Comparison of ENCODE assay signal across 1 cellular context in the genomic region with DNA sequence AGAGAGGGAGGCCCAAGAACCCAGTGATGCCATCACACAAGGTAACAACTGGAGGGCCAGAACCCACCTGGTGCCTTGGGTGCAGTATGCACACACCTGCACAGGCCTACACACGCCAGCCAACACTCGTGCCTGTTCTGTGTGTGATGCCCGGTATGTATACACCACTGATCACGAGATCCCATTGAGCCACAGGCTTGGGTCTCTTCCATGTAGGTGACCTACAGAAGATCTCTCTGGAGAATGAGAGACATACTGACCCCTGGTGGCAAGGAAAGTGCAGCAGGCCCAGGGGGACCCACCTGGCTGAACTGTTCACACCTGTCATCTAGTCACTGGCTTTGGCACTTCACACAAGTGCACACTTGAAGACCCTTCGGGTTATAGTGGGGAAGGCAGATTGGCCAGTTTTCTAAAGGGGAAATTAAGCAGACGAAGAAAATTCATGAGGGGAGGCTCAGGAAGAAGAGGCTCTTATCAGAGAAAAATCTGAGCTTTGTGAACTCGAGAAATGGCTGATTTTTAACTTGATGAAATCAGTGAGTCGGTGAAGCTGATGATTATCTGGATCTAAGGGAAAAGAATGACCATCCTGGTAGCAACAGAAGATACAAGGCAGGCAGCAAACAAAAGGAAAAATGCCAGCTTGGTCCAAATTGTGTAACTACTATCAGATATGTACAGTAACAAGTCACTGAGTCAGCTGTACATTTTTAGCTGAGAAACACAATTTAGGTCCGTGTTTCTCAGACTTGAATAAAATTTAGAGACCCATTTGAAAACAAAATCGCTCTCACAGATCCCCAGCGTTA.
A peak's percentile ranks its signal among the peaks of the same experiment; 100 is the strongest.
TF ChIP-seq lines count a peak whose summit lies in the region.

No MANE protein-coding gene starts in this region.

TF ChIP-seq in HepG2, 621 proteins besides CTCF, POLR2A, EP300 and RAD21 (continued from another document):
- 0 out of 2 replicates have a peak, but pooled peaks have one; percentile 16 for TF ChIP-seq FOXA3 (CRISPR knock-in tag; IDR thresholded peaks at IDR 0.05)
- TF ChIP-seq, protein P1, sequence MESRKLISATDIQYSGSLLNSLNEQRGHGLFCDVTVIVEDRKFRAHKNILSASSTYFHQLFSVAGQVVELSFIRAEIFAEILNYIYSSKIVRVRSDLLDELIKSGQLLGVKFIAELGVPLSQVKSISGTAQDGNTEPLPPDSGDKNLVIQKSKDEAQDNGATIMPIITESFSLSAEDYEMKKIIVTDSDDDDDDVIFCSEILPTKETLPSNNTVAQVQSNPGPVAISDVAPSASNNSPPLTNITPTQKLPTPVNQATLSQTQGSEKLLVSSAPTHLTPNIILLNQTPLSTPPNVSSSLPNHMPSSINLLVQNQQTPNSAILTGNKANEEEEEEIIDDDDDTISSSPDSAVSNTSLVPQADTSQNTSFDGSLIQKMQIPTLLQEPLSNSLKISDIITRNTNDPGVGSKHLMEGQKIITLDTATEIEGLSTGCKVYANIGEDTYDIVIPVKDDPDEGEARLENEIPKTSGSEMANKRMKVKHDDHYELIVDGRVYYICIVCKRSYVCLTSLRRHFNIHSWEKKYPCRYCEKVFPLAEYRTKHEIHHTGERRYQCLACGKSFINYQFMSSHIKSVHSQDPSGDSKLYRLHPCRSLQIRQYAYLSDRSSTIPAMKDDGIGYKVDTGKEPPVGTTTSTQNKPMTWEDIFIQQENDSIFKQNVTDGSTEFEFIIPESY (CRISPR knock-in tag; IDR thresholded peaks at IDR 0.05) = peak; percentile 62; the same call in 1 of the 2 replicates
- no peak for TF ChIP-seq SOX13 (IDR thresholded peaks at IDR 0.05)
- peak in 1 of 2 experiments; percentile 6; a peak in 1 of 4 replicates for TF ChIP-seq SOX13 (CRISPR knock-in tag; conservative IDR thresholded peaks at IDR 0.05 in 1 of 2, IDR thresholded peaks at IDR 0.05 in 1 of 2)
- TF ChIP-seq BRCA1 (CRISPR knock-in tag; IDR thresholded peaks at IDR 0.05) = no peak
- TF ChIP-seq HIVEP1 (CRISPR knock-in tag; IDR thresholded peaks at IDR 0.05) = no peak
- TF ChIP-seq, protein P2, sequence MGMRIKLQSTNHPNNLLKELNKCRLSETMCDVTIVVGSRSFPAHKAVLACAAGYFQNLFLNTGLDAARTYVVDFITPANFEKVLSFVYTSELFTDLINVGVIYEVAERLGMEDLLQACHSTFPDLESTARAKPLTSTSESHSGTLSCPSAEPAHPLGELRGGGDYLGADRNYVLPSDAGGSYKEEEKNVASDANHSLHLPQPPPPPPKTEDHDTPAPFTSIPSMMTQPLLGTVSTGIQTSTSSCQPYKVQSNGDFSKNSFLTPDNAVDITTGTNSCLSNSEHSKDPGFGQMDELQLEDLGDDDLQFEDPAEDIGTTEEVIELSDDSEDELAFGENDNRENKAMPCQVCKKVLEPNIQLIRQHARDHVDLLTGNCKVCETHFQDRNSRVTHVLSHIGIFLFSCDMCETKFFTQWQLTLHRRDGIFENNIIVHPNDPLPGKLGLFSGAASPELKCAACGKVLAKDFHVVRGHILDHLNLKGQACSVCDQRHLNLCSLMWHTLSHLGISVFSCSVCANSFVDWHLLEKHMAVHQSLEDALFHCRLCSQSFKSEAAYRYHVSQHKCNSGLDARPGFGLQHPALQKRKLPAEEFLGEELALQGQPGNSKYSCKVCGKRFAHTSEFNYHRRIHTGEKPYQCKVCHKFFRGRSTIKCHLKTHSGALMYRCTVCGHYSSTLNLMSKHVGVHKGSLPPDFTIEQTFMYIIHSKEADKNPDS (CRISPR knock-in tag; IDR thresholded peaks at IDR 0.05) = no peak
- no peak for TF ChIP-seq ZKSCAN8 (CRISPR knock-in tag; IDR thresholded peaks at IDR 0.05; ENCODE audit: borderline replicate concordance)
- 0 out of 2 replicates have a peak, but pooled peaks have one; percentile 30 for TF ChIP-seq ZNF263 (CRISPR knock-in tag; IDR thresholded peaks at IDR 0.05)
- peak; percentile 69; the same call in 1 of the 2 replicates for TF ChIP-seq ZNF891 (CRISPR knock-in tag; IDR thresholded peaks at IDR 0.05)
- TF ChIP-seq, protein P3, sequence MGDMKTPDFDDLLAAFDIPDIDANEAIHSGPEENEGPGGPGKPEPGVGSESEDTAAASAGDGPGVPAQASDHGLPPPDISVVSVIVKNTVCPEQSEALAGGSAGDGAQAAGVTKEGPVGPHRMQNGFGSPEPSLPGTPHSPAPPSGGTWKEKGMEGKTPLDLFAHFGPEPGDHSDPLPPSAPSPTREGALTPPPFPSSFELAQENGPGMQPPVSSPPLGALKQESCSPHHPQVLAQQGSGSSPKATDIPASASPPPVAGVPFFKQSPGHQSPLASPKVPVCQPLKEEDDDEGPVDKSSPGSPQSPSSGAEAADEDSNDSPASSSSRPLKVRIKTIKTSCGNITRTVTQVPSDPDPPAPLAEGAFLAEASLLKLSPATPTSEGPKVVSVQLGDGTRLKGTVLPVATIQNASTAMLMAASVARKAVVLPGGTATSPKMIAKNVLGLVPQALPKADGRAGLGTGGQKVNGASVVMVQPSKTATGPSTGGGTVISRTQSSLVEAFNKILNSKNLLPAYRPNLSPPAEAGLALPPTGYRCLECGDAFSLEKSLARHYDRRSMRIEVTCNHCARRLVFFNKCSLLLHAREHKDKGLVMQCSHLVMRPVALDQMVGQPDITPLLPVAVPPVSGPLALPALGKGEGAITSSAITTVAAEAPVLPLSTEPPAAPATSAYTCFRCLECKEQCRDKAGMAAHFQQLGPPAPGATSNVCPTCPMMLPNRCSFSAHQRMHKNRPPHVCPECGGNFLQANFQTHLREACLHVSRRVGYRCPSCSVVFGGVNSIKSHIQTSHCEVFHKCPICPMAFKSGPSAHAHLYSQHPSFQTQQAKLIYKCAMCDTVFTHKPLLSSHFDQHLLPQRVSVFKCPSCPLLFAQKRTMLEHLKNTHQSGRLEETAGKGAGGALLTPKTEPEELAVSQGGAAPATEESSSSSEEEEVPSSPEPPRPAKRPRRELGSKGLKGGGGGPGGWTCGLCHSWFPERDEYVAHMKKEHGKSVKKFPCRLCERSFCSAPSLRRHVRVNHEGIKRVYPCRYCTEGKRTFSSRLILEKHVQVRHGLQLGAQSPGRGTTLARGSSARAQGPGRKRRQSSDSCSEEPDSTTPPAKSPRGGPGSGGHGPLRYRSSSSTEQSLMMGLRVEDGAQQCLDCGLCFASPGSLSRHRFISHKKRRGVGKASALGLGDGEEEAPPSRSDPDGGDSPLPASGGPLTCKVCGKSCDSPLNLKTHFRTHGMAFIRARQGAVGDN (CRISPR knock-in tag; IDR thresholded peaks at IDR 0.05) = peak; percentile 41
- no peak for TF ChIP-seq IRX3 (CRISPR knock-in tag; IDR thresholded peaks at IDR 0.05; ENCODE audit: borderline replicate concordance, low read depth)
- 0 out of 2 replicates have a peak, but pooled peaks have one; percentile 42 for TF ChIP-seq GATAD2A (CRISPR knock-in tag; IDR thresholded peaks at IDR 0.05)
- no peak for TF ChIP-seq RFX3 (CRISPR knock-in tag; IDR thresholded peaks at IDR 0.05)
- TF ChIP-seq, protein P4, sequence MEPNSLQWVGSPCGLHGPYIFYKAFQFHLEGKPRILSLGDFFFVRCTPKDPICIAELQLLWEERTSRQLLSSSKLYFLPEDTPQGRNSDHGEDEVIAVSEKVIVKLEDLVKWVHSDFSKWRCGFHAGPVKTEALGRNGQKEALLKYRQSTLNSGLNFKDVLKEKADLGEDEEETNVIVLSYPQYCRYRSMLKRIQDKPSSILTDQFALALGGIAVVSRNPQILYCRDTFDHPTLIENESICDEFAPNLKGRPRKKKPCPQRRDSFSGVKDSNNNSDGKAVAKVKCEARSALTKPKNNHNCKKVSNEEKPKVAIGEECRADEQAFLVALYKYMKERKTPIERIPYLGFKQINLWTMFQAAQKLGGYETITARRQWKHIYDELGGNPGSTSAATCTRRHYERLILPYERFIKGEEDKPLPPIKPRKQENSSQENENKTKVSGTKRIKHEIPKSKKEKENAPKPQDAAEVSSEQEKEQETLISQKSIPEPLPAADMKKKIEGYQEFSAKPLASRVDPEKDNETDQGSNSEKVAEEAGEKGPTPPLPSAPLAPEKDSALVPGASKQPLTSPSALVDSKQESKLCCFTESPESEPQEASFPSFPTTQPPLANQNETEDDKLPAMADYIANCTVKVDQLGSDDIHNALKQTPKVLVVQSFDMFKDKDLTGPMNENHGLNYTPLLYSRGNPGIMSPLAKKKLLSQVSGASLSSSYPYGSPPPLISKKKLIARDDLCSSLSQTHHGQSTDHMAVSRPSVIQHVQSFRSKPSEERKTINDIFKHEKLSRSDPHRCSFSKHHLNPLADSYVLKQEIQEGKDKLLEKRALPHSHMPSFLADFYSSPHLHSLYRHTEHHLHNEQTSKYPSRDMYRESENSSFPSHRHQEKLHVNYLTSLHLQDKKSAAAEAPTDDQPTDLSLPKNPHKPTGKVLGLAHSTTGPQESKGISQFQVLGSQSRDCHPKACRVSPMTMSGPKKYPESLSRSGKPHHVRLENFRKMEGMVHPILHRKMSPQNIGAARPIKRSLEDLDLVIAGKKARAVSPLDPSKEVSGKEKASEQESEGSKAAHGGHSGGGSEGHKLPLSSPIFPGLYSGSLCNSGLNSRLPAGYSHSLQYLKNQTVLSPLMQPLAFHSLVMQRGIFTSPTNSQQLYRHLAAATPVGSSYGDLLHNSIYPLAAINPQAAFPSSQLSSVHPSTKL (CRISPR knock-in tag; IDR thresholded peaks at IDR 0.05) = peak; percentile 42
- TF ChIP-seq REPIN1 (CRISPR knock-in tag; IDR thresholded peaks at IDR 0.05; ENCODE audit: borderline replicate concordance, low read depth) = peak; percentile 61; the same call in 1 of the 2 replicates
- peak; percentile 38 for TF ChIP-seq TEAD3 (CRISPR knock-in tag; optimal IDR thresholded peaks at IDR 0.05; ENCODE audit: borderline replicate concordance)
- TF ChIP-seq, protein P5, sequence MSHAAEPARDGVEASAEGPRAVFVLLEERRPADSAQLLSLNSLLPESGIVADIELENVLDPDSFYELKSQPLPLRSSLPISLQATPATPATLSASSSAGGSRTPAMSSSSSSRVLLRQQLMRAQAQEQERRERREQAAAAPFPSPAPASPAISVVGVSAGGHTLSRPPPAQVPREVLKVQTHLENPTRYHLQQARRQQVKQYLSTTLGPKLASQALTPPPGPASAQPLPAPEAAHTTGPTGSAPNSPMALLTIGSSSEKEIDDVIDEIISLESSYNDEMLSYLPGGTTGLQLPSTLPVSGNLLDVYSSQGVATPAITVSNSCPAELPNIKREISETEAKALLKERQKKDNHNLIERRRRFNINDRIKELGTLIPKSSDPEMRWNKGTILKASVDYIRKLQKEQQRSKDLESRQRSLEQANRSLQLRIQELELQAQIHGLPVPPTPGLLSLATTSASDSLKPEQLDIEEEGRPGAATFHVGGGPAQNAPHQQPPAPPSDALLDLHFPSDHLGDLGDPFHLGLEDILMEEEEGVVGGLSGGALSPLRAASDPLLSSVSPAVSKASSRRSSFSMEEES (CRISPR knock-in tag; IDR thresholded peaks at IDR 0.05) = peak; percentile 35; the same call in 1 of the 2 replicates
- TF ChIP-seq, protein P6, sequence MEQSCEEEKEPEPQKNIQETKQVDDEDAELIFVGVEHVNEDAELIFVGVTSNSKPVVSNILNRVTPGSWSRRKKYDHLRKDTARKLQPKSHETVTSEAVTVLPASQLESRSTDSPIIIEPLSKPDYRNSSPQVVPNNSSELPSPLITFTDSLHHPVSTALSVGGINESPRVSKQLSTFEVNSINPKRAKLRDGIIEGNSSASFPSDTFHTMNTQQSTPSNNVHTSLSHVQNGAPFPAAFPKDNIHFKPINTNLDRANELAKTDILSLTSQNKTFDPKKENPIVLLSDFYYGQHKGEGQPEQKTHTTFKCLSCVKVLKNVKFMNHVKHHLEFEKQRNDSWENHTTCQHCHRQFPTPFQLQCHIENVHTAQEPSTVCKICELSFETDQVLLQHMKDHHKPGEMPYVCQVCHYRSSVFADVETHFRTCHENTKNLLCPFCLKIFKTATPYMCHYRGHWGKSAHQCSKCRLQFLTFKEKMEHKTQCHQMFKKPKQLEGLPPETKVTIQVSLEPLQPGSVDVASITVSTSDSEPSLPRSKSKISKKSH (CRISPR knock-in tag; IDR thresholded peaks at IDR 0.05; ENCODE audit: borderline replicate concordance) = 0 out of 2 replicates have a peak, but pooled peaks have one; percentile 57
